In genomic region chr12:92552412-92553108, GRCh38 we compare ENCODE assay signal across 1 cellular context.
TF ChIP-seq lines count a peak whose summit lies in the region.

No MANE protein-coding gene starts in this region.

TF ChIP-seq in WTC11, 78 proteins besides CTCF, POLR2A, EP300 and RAD21 (continued from another document):
- TF ChIP-seq ATF6 (CRISPR knock-in tag; IDR thresholded peaks at IDR 0.05) = no peak
- TF ChIP-seq TEAD4 (CRISPR knock-in tag; IDR thresholded peaks at IDR 0.05) = no peak
- no peak for TF ChIP-seq ATF1 (CRISPR knock-in tag; IDR thresholded peaks at IDR 0.05)
- no peak for TF ChIP-seq ZSCAN18 (CRISPR knock-in tag; IDR thresholded peaks at IDR 0.05)
- no peak for TF ChIP-seq ZNF121 (CRISPR knock-in tag; IDR thresholded peaks at IDR 0.05)
- TF ChIP-seq NR1H2 (CRISPR knock-in tag; IDR thresholded peaks at IDR 0.05) = no peak
- TF ChIP-seq EMX1 (CRISPR knock-in tag; IDR thresholded peaks at IDR 0.05) = no peak
- TF ChIP-seq ZNF232 (CRISPR knock-in tag; IDR thresholded peaks at IDR 0.05) = no peak
- no peak for TF ChIP-seq JUN (CRISPR knock-in tag; IDR thresholded peaks at IDR 0.05)
- TF ChIP-seq TP53 (CRISPR knock-in tag; IDR thresholded peaks at IDR 0.05) = no peak
